Comparison of ENCODE assay signal across 24 cellular contexts in the genomic region with DNA sequence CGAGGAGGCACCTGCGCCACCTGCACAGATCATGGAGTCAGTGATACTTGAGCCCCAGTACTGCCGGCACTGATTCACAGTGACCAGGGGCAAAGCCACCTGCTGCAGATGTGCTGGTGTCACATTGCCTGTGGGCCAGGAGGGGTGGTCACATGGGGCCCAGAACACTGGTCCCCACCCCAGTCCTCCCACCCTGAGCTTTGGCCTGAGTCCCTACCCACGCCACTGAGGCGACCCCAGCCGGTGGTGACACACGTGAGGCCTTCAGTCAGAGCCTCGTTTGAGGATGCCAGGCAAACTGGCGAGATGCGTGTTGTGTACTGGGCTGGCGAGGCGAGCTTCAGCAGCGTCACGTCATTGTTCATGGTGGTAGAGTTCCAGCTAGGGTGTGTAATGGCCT. TPM values are rescaled to one million over a fixed set of nuclear protein-coding genes. Genes with fewer than 3 reads are reported as not detected.
"Had no signal": no experiment of that assay in that cellular context is flagged by ENCODE, and none has a peak within 500 bp of the region (broad histone marks: within the 10 kb centered on the region; RNA-seq: fewer than 3 reads in every experiment).

No MANE protein-coding gene starts in this region.

- DNase-seq: effector memory CD4-positive, alpha-beta T cell; heart left ventricle; hippocampal formation; left colon; left ventricle myocardium superior; mesenchymal stem cell; midbrain; occipital lobe; retina; stimulated activated CD4-positive, alpha-beta T cell treated with anti-CD3 and anti-CD28 coated beads, Interleukin-2, amount 100 ng/mL, for 24 hours; stimulated activated CD4-positive, alpha-beta T cell treated with anti-CD3 and anti-CD28 coated beads, Interleukin-4, amount 100 ng/mL, for 4 hours; stimulated activated naive CD4-positive, alpha-beta T cell treated with Interleukin-2 at 50 U/mL for 16 hours had no signal

- H3K9me3 ChIP-seq: heart left ventricle, psoas muscle had no signal

- ATAC-seq: esophagus mucosa; heart left ventricle; left colon; left ventricle myocardium superior; natural killer cell treated with Interleukin-12 subunit alpha and Interleukin-12 subunit beta and Interleukin-15 and Interleukin-18, amount 100 ng/mL, for 72 hours; psoas muscle; sciatic nerve had no signal

- H2AFZ ChIP-seq: neural progenitor cell had no signal

- H3K4me3 ChIP-seq: heart left ventricle, lung, neural progenitor cell, psoas muscle, skin epidermis had no signal

- H3K27me3 ChIP-seq: heart left ventricle, neural progenitor cell had no signal

- H3K4me3 Mint-ChIP-seq: natural killer cell treated with Interleukin-12 subunit alpha and Interleukin-12 subunit beta and Interleukin-15 and Interleukin-18, amount 100 ng/mL, for 72 hours; neural progenitor cell; type B pancreatic cell had no signal

- H3K27me3 Mint-ChIP-seq: natural killer cell treated with Interleukin-12 subunit alpha and Interleukin-12 subunit beta and Interleukin-15 and Interleukin-18, amount 100 ng/mL, for 72 hours; type B pancreatic cell had no signal

- H3K9ac ChIP-seq: neural progenitor cell had no signal

- H3K36me3 Mint-ChIP-seq: type B pancreatic cell had no signal

- H3K27ac ChIP-seq: heart left ventricle, neural progenitor cell, psoas muscle, skin epidermis had no signal

- H3K9me3 Mint-ChIP-seq: natural killer cell treated with Interleukin-12 subunit alpha and Interleukin-12 subunit beta and Interleukin-15 and Interleukin-18, amount 100 ng/mL, for 72 hours; neural progenitor cell; type B pancreatic cell had no signal

- H3K36me3 ChIP-seq: neural progenitor cell had no signal

- H3K4me2 ChIP-seq: neural progenitor cell had no signal

- H3K27ac Mint-ChIP-seq: natural killer cell treated with Interleukin-12 subunit alpha and Interleukin-12 subunit beta and Interleukin-15 and Interleukin-18, amount 100 ng/mL, for 72 hours; neural progenitor cell; type B pancreatic cell had no signal

- FAIRE-seq: endometrium, frontal cortex, urothelium cell line had no signal

RNA-seq across cellular contexts. Expression of gene CTRL, which starts 1.5 kb away (rescaled TPM):
- total RNA-seq: kidney epithelial cell had no signal
